21 cellular contexts compared by ENCODE assay signal in the genomic region with DNA sequence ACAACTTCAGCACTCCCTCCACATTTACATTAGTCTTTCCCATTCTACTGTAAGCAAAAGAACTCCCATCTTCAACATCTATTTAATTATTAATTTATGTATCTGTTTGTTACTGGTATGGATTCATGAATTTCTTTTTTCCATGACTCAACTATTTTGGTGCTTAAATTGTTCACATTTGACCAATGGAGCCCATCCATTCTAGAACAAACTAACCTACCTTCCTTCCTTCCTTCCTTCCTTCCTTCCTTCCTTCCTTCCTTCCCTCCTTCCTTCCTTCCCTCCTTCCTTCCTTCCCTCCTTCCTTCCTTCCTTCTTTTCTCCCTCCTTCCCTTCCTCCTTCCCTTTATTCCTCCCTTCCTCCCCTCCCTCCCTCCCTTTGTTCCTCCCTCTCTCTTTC. TPM values are rescaled to one million over a fixed set of nuclear protein-coding genes. Genes with fewer than 3 reads are reported as not detected.
DNase-seq lines count a peak whose midpoint lies in the region; ATAC-seq and TF ChIP-seq lines count a peak whose summit lies in the region.
"Had no signal": no experiment of that assay in that cellular context is flagged by ENCODE, and none has a peak within 500 bp of the region (broad histone marks: within the 10 kb centered on the region; RNA-seq: fewer than 3 reads in every experiment).

No MANE protein-coding gene starts in this region.

- H3K9me3 Mint-ChIP-seq in activated CD4-positive, alpha-beta T cell treated with anti-CD3 and anti-CD28 coated beads, Interleukin-2, amount 10 ng/mL, durations not matched to agents 24 days and 14 days = peaks cover 8% of the 10 kb centered on the region
- H3K9me3 Mint-ChIP-seq in activated naive CD8-positive, alpha-beta T cell (ENCODE audit: low read depth) = no peaks in the 10 kb centered on the region
- H3K9me3 Mint-ChIP-seq in natural killer cell treated with Interleukin-12 subunit alpha and Interleukin-12 subunit beta and Interleukin-15 and Interleukin-18, amount 100 ng/mL, for 72 hours = no peaks in the 10 kb centered on the region

- H2AFZ ChIP-seq in DND-41 (ENCODE audit: low read depth, low read length) = no peak overlapping the region

- H3K27me3 ChIP-seq in DND-41 (ENCODE audit: insufficient read depth, low read length, poor library complexity) (no peaks in the 10 kb centered on the region), upper lobe of right lung (no peaks in the 10 kb centered on the region)
- H3K27me3 ChIP-seq: ascending aorta, Peyer's patch, tibial nerve had no signal

- H3K27ac Mint-ChIP-seq in activated CD4-positive, alpha-beta T cell treated with anti-CD3 and anti-CD28 coated beads, Interleukin-2, amount 10 ng/mL, durations not matched to agents 24 days and 14 days = peak overlapping the region; percentile 31
- H3K27ac Mint-ChIP-seq in activated naive CD8-positive, alpha-beta T cell = peak overlapping the region; percentile 94
- H3K27ac Mint-ChIP-seq in natural killer cell treated with Interleukin-12 subunit alpha and Interleukin-12 subunit beta and Interleukin-15 and Interleukin-18, amount 100 ng/mL, for 72 hours = peak overlapping the region; percentile 96 to 97
- H3K27ac Mint-ChIP-seq: T-helper 1 cell treated with Interleukin-12 subunit alpha and Interleukin-12 subunit beta and Interleukin-4 antibody, amounts not matched to agents 30 μg/mL and 1 μg/mL, for 36 hours had no signal

- H3K9me3 ChIP-seq in DND-41 (ENCODE audit: insufficient read depth, low read length, severe bottlenecking) (no peaks in the 10 kb centered on the region), upper lobe of right lung (no peaks in the 10 kb centered on the region)
- H3K9me3 ChIP-seq: ascending aorta, HAP-1, Peyer's patch, tibial nerve had no signal

- H3K36me3 ChIP-seq in DND-41 (ENCODE audit: insufficient read depth, low read length) (0 out of 2 replicates have a peak, but pooled peaks cover 2% of the 10 kb centered on the region), upper lobe of right lung (no peaks in the 10 kb centered on the region)
- H3K36me3 ChIP-seq: ascending aorta, HAP-1, Peyer's patch, tibial nerve had no signal

- H3K4me2 ChIP-seq in DND-41 (ENCODE audit: insufficient read depth, low read length) = peak overlapping the region; percentile 46; the same call in 1 of the 2 replicates

- H3K9ac ChIP-seq in DND-41 (ENCODE audit: low read depth, low read length) = no peak overlapping the region

- H3K27ac ChIP-seq in DND-41 (ENCODE audit: low read length) (peak overlapping the region; percentile 5; the same call in 1 of the 2 replicates), upper lobe of right lung (no peak overlapping the region)
- H3K27ac ChIP-seq: ascending aorta, tibial nerve had no signal

- peaks cover 22% of the 10 kb centered on the region for H3K36me3 Mint-ChIP-seq in activated CD4-positive, alpha-beta T cell treated with anti-CD3 and anti-CD28 coated beads, Interleukin-2, amount 10 ng/mL, durations not matched to agents 24 days and 14 days (ENCODE audit: low read depth)
- no peaks in the 10 kb centered on the region for H3K36me3 Mint-ChIP-seq in activated naive CD8-positive, alpha-beta T cell
- peaks cover 4% of the 10 kb centered on the region for H3K36me3 Mint-ChIP-seq in natural killer cell treated with Interleukin-12 subunit alpha and Interleukin-12 subunit beta and Interleukin-15 and Interleukin-18, amount 100 ng/mL, for 72 hours

- ATAC-seq in DND-41 (ENCODE audit: insufficient read depth, low read depth) = no peak
- ATAC-seq in natural killer cell treated with Interleukin-12 subunit alpha and Interleukin-12 subunit beta and Interleukin-15 and Interleukin-18, amount 100 ng/mL, for 72 hours = no peak
- ATAC-seq in upper lobe of right lung = no peak

- peaks cover 5% of the 10 kb centered on the region; the same call in 1 of the 2 replicates for H4K20me1 ChIP-seq in DND-41 (ENCODE audit: insufficient read depth, low read length)

- no peak for DNase-seq in activated CD4-positive, alpha-beta T cell treated with anti-CD3 and anti-CD28 coated beads, Interleukin-2, amount 10 ng/mL, durations not matched to agents 24 days and 14 days
- no peak for DNase-seq in activated CD4-positive, alpha-beta T cell treated with anti-CD3 and anti-CD28 coated beads, Interleukin-2, amount 50 U/mL, for 48 hours
- DNase-seq in DND-41 (no peak), upper lobe of right lung (no peak), NCI-H2171 treated with DMSO at 0.1 percent for 48 hours (lab: John Stamatoyannopoulos, UW) (no peak), NCI-H774 (lab: John Stamatoyannopoulos, UW) (no peak)
- no peak for DNase-seq in natural killer cell treated with Interleukin-12 subunit alpha and Interleukin-12 subunit beta and Interleukin-15 and Interleukin-18, amount 100 ng/mL, for 72 hours (ENCODE audit: low spot score)
- DNase-seq: 8988T; activated CD4-positive, alpha-beta T cell treated with anti-CD3 and anti-CD28 coated beads for 48 hours; activated gamma-delta T cell treated with Interleukin-2 at 50 U/mL for 16 hours; DMS53; Karpas-422; NCI-H510A treated with DMSO at 0.1 percent for 48 hours; Peyer's patch; posterior cingulate gyrus; SIG-M5 had no signal

- intact Hi-C loops in activated CD4-positive, alpha-beta T cell treated with anti-CD3 and anti-CD28 coated beads, Interleukin-2, amount 10 ng/mL, durations not matched to agents 24 days and 14 days (cut with micrococcal nuclease) = no loop called here
- intact Hi-C loops in upper lobe of right lung (cut with DNase I) = no loop called here

- peaks cover 68% of the 10 kb centered on the region for H3K4me1 ChIP-seq in DND-41 (ENCODE audit: insufficient read depth, low read length)
- H3K4me1 ChIP-seq in upper lobe of right lung = peaks cover 8% of the 10 kb centered on the region
- H3K4me1 ChIP-seq: HAP-1 had no signal

- no peaks in the 10 kb centered on the region for H3K27me3 Mint-ChIP-seq in activated CD4-positive, alpha-beta T cell treated with anti-CD3 and anti-CD28 coated beads, Interleukin-2, amount 10 ng/mL, durations not matched to agents 24 days and 14 days
- no peaks in the 10 kb centered on the region for H3K27me3 Mint-ChIP-seq in activated naive CD8-positive, alpha-beta T cell
- H3K27me3 Mint-ChIP-seq in natural killer cell treated with Interleukin-12 subunit alpha and Interleukin-12 subunit beta and Interleukin-15 and Interleukin-18, amount 100 ng/mL, for 72 hours = no peaks in the 10 kb centered on the region

- peaks cover 83% of the 10 kb centered on the region for H3K79me2 ChIP-seq in DND-41 (ENCODE audit: insufficient read depth, low read length)

- H3K4me3 ChIP-seq in DND-41 (ENCODE audit: low read depth in 1 of 2, low read length in 2 of 2) (no peak overlapping the region; a peak in 1 of 4 replicates), upper lobe of right lung (no peak overlapping the region)
- H3K4me3 ChIP-seq: ascending aorta, HAP-1, Peyer's patch, tibial nerve had no signal

- no peak overlapping the region for H3K4me3 Mint-ChIP-seq in activated CD4-positive, alpha-beta T cell treated with anti-CD3 and anti-CD28 coated beads, Interleukin-2, amount 10 ng/mL, durations not matched to agents 24 days and 14 days
- no peak overlapping the region for H3K4me3 Mint-ChIP-seq in activated naive CD8-positive, alpha-beta T cell
- H3K4me3 Mint-ChIP-seq in natural killer cell treated with Interleukin-12 subunit alpha and Interleukin-12 subunit beta and Interleukin-15 and Interleukin-18, amount 100 ng/mL, for 72 hours = no peak overlapping the region
- H3K4me3 Mint-ChIP-seq: T-helper 1 cell treated with Interleukin-12 subunit alpha and Interleukin-12 subunit beta and Interleukin-4 antibody, amounts not matched to agents 30 μg/mL and 1 μg/mL, for 36 hours had no signal

- H3K4me1 Mint-ChIP-seq in activated CD4-positive, alpha-beta T cell treated with anti-CD3 and anti-CD28 coated beads, Interleukin-2, amount 10 ng/mL, durations not matched to agents 24 days and 14 days = peaks cover 49% of the 10 kb centered on the region
- H3K4me1 Mint-ChIP-seq in activated naive CD8-positive, alpha-beta T cell (ENCODE audit: low read depth) = peaks cover 65% of the 10 kb centered on the region
- peaks cover 36 to 61% of the 10 kb centered on the region in 2 donors for H3K4me1 Mint-ChIP-seq in natural killer cell treated with Interleukin-12 subunit alpha and Interleukin-12 subunit beta and Interleukin-15 and Interleukin-18, amount 100 ng/mL, for 72 hours (ENCODE audit: low read depth in 2 of 2)

- TF ChIP-seq CTCF in DND-41 (IDR thresholded peaks at IDR 0.05; ENCODE audit: borderline replicate concordance, extremely low read depth, low read length, poor library complexity, severe bottlenecking) = no peak
- no peak for TF ChIP-seq CTCF in upper lobe of right lung (IDR thresholded peaks at IDR 0.05)

RNA-seq across cellular contexts. Expression of gene MBNL1, which starts 16.8 kb away (rescaled TPM):
- 296 and 298 TPM in 2 replicates for total RNA-seq in activated CD4-positive, alpha-beta T cell treated with anti-CD3 and anti-CD28 coated beads, Interleukin-2, amount 10 ng/mL, durations not matched to agents 24 days and 14 days
- total RNA-seq in natural killer cell treated with Interleukin-12 subunit alpha and Interleukin-12 subunit beta and Interleukin-15 and Interleukin-18, amount 100 ng/mL, for 72 hours = 100 to 1,000 TPM; 353 to 509 TPM
- total RNA-seq in upper lobe of right lung = 229 TPM

Comparison
In these comparisons a context has a peak if more than half of its experiments do, and no peak if none do; other contexts are left out.
1. H3K27ac Mint-ChIP-seq: peak in every context shown above with its lines; median percentile 96 in natural killer cell treated with Interleukin-12 subunit alpha and Interleukin-12 subunit beta and Interleukin-15 and Interleukin-18, amount 100 ng/mL, for 72 hours; 94 in activated naive CD8-positive, alpha-beta T cell; 31 in activated CD4-positive, alpha-beta T cell treated with anti-CD3 and anti-CD28 coated beads, Interleukin-2, amount 10 ng/mL, durations not matched to agents 24 days and 14 days.